1 cellular context compared by ENCODE assay signal in the genomic region with DNA sequence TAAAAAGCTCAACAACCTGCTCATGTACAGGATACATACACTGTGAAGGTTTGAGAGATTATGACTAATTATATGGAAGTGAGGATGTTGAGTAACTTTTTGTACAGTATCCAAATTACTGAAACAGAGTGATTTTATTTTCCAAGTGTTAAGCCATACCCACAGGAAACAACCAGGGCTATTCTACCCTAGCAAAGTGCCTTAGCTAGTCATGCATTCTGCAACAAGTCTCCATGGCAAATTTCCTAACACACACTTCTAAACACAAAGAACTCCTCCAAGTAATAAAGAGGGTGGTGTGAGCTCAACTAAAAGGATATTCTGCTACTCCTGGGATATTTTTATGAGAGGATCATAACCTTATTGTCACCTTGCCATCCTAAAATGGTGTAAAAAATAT.
TF ChIP-seq lines count a peak whose summit lies in the region.

No MANE protein-coding gene starts in this region.

TF ChIP-seq in HepG2, 621 proteins besides CTCF, POLR2A, EP300 and RAD21 (continued from another document):
- TF ChIP-seq, protein P1, sequence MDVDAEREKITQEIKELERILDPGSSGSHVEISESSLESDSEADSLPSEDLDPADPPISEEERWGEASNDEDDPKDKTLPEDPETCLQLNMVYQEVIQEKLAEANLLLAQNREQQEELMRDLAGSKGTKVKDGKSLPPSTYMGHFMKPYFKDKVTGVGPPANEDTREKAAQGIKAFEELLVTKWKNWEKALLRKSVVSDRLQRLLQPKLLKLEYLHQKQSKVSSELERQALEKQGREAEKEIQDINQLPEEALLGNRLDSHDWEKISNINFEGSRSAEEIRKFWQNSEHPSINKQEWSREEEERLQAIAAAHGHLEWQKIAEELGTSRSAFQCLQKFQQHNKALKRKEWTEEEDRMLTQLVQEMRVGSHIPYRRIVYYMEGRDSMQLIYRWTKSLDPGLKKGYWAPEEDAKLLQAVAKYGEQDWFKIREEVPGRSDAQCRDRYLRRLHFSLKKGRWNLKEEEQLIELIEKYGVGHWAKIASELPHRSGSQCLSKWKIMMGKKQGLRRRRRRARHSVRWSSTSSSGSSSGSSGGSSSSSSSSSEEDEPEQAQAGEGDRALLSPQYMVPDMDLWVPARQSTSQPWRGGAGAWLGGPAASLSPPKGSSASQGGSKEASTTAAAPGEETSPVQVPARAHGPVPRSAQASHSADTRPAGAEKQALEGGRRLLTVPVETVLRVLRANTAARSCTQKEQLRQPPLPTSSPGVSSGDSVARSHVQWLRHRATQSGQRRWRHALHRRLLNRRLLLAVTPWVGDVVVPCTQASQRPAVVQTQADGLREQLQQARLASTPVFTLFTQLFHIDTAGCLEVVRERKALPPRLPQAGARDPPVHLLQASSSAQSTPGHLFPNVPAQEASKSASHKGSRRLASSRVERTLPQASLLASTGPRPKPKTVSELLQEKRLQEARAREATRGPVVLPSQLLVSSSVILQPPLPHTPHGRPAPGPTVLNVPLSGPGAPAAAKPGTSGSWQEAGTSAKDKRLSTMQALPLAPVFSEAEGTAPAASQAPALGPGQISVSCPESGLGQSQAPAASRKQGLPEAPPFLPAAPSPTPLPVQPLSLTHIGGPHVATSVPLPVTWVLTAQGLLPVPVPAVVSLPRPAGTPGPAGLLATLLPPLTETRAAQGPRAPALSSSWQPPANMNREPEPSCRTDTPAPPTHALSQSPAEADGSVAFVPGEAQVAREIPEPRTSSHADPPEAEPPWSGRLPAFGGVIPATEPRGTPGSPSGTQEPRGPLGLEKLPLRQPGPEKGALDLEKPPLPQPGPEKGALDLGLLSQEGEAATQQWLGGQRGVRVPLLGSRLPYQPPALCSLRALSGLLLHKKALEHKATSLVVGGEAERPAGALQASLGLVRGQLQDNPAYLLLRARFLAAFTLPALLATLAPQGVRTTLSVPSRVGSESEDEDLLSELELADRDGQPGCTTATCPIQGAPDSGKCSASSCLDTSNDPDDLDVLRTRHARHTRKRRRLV (CRISPR knock-in tag; IDR thresholded peaks at IDR 0.05): 0 out of 2 replicates have a peak, but pooled peaks have one; percentile 30
- TF ChIP-seq, protein P2, sequence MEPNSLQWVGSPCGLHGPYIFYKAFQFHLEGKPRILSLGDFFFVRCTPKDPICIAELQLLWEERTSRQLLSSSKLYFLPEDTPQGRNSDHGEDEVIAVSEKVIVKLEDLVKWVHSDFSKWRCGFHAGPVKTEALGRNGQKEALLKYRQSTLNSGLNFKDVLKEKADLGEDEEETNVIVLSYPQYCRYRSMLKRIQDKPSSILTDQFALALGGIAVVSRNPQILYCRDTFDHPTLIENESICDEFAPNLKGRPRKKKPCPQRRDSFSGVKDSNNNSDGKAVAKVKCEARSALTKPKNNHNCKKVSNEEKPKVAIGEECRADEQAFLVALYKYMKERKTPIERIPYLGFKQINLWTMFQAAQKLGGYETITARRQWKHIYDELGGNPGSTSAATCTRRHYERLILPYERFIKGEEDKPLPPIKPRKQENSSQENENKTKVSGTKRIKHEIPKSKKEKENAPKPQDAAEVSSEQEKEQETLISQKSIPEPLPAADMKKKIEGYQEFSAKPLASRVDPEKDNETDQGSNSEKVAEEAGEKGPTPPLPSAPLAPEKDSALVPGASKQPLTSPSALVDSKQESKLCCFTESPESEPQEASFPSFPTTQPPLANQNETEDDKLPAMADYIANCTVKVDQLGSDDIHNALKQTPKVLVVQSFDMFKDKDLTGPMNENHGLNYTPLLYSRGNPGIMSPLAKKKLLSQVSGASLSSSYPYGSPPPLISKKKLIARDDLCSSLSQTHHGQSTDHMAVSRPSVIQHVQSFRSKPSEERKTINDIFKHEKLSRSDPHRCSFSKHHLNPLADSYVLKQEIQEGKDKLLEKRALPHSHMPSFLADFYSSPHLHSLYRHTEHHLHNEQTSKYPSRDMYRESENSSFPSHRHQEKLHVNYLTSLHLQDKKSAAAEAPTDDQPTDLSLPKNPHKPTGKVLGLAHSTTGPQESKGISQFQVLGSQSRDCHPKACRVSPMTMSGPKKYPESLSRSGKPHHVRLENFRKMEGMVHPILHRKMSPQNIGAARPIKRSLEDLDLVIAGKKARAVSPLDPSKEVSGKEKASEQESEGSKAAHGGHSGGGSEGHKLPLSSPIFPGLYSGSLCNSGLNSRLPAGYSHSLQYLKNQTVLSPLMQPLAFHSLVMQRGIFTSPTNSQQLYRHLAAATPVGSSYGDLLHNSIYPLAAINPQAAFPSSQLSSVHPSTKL (CRISPR knock-in tag; IDR thresholded peaks at IDR 0.05): peak; percentile 5; the same call in 1 of the 2 replicates
- no peak for TF ChIP-seq HIVEP1 (CRISPR knock-in tag; IDR thresholded peaks at IDR 0.05)
- 0 out of 2 replicates have a peak, but pooled peaks have one; percentile 2 for TF ChIP-seq CEBPG (CRISPR knock-in tag; IDR thresholded peaks at IDR 0.05)
